13 cellular contexts compared by ENCODE assay signal in genomic region chr15:95975212-95975611, GRCh38.
DNase-seq lines count a peak whose midpoint lies in the region; ATAC-seq and TF ChIP-seq lines count a peak whose summit lies in the region.
"Had no signal": no experiment of that assay in that cellular context is flagged by ENCODE, and none has a peak within 500 bp of the region (broad histone marks: within the 10 kb centered on the region; RNA-seq: fewer than 3 reads in every experiment).

No MANE protein-coding gene starts in this region.

- POLR2A ChIA-PET in activated CD4-positive, alpha-beta memory T cell treated with anti-CD3 and anti-CD28 coated beads, Interleukin-2, amount 10 ng/mL, durations not matched to agents 7 days and 5 days (lab: Charles Lee) = no interaction called here

- TF ChIP-seq CTCF in GM12865 (IDR thresholded peaks at IDR 0.05; ENCODE audit: insufficient read depth, low read depth, low read length, missing control alignments) = no peak

- DNase-seq in GM12865 (ENCODE audit: low read depth) (peak; percentile 79), islet precursor cell (no peak), occipital lobe (lab: John Stamatoyannopoulos, UW) (no peak), caudate nucleus (lab: John Stamatoyannopoulos, UW) (no peak)
- DNase-seq in activated CD4-positive, alpha-beta memory T cell treated with anti-CD3 and anti-CD28 coated beads, Interleukin-2, amount 10 ng/mL, durations not matched to agents 7 days and 5 days = no peak
- DNase-seq: activated naive CD4-positive, alpha-beta T cell treated with anti-CD3 and anti-CD28 coated beads, Interleukin-2, amount 10 ng/mL, durations not matched to agents 7 days and 5 days; kidney glomerular epithelial cell; NCI-H82 had no signal

- H3K4me1 Mint-ChIP-seq in activated CD4-positive, alpha-beta memory T cell treated with anti-CD3 and anti-CD28 coated beads, Interleukin-2, amount 10 ng/mL, durations not matched to agents 7 days and 5 days = no peaks in the 10 kb centered on the region
- H3K4me1 Mint-ChIP-seq: activated naive CD4-positive, alpha-beta T cell treated with anti-CD3 and anti-CD28 coated beads, Interleukin-2, amount 10 ng/mL, durations not matched to agents 7 days and 5 days had no signal

- no peaks in the 10 kb centered on the region for H3K36me3 Mint-ChIP-seq in activated CD4-positive, alpha-beta memory T cell treated with anti-CD3 and anti-CD28 coated beads, Interleukin-2, amount 10 ng/mL, durations not matched to agents 7 days and 5 days (ENCODE audit: low read depth)
- H3K36me3 Mint-ChIP-seq: activated naive CD4-positive, alpha-beta T cell treated with anti-CD3 and anti-CD28 coated beads, Interleukin-2, amount 10 ng/mL, durations not matched to agents 7 days and 5 days had no signal

- CTCF ChIA-PET in activated CD4-positive, alpha-beta memory T cell treated with anti-CD3 and anti-CD28 coated beads, Interleukin-2, amount 10 ng/mL, durations not matched to agents 7 days and 5 days (lab: Charles Lee) = no interaction called here

- peaks cover 4% of the 10 kb centered on the region for H3K9me3 Mint-ChIP-seq in activated CD4-positive, alpha-beta memory T cell treated with anti-CD3 and anti-CD28 coated beads, Interleukin-2, amount 10 ng/mL, durations not matched to agents 7 days and 5 days
- H3K9me3 Mint-ChIP-seq: activated naive CD4-positive, alpha-beta T cell treated with anti-CD3 and anti-CD28 coated beads, Interleukin-2, amount 10 ng/mL, durations not matched to agents 7 days and 5 days had no signal

- H3K27me3 Mint-ChIP-seq in activated CD4-positive, alpha-beta memory T cell treated with anti-CD3 and anti-CD28 coated beads, Interleukin-2, amount 10 ng/mL, durations not matched to agents 7 days and 5 days = no peaks in the 10 kb centered on the region

- ATAC-seq in GM19351 (IDR thresholded peaks at IDR 0.05; ENCODE audit: unreplicated experiment) = peak; percentile 48
- peak; percentile 78 for ATAC-seq in HG02610 (IDR thresholded peaks at IDR 0.05; ENCODE audit: unreplicated experiment)
- ATAC-seq in HG03354 (IDR thresholded peaks at IDR 0.05; ENCODE audit: poor library complexity, severe bottlenecking, unreplicated experiment) = peak; percentile 46

- H3K27ac Mint-ChIP-seq in activated CD4-positive, alpha-beta memory T cell treated with anti-CD3 and anti-CD28 coated beads, Interleukin-2, amount 10 ng/mL, durations not matched to agents 7 days and 5 days = no peak overlapping the region
- H3K27ac Mint-ChIP-seq: activated naive CD4-positive, alpha-beta T cell treated with anti-CD3 and anti-CD28 coated beads, Interleukin-2, amount 10 ng/mL, durations not matched to agents 7 days and 5 days had no signal

- no peak overlapping the region for H3K4me3 Mint-ChIP-seq in activated CD4-positive, alpha-beta memory T cell treated with anti-CD3 and anti-CD28 coated beads, Interleukin-2, amount 10 ng/mL, durations not matched to agents 7 days and 5 days
- H3K4me3 Mint-ChIP-seq: activated naive CD4-positive, alpha-beta T cell treated with anti-CD3 and anti-CD28 coated beads, Interleukin-2, amount 10 ng/mL, durations not matched to agents 7 days and 5 days had no signal

- no peak overlapping the region for H3K4me3 ChIP-seq in GM12865 (ENCODE audit: low read depth, low read length)
- H3K4me3 ChIP-seq: thoracic aorta had no signal

- no peak overlapping the region for H3K27ac ChIP-seq in caudate nucleus (ENCODE audit: low read depth, low read length)
- H3K27ac ChIP-seq: KMS-11, thoracic aorta had no signal
